ENCODE assay signal across 16 cellular contexts in the genomic region with DNA sequence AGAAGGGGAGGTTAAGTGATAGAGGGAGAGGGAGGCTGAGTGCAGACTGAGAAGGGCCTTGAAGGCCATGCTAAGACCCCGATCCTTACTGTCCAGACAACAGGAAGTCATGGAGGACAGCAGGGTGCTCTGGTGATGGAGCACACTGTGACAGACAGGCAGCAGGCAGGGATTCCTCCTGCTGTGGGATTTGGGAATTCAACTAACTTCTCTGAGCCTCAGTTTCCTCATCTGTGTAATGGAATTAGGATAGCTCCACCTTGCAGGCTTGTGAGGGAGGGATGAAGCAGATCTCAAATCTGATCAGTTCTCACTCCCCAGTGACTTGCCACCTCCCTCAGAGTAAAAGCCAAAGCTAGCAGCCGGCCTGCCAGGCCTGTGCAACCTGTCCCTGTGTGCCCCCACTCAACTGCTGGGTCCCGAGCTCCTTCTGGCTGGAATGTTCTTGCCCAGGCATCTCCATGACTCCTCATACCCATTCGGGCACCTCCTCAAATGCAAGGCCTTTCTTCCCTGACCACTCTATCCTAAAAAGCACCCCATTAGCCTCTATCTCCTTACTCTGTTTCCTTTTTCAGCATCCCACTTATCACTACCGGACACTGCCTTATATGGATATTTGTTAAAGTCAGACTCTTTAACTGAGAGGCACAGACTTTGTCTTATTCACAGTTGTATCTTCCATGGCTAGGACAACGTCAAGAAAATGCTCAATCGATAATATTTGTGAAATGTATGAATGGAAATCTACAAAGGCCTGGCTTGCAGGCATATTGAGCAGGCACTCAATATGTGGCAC. TPM values are rescaled to one million over a fixed set of nuclear protein-coding genes. Genes with fewer than 3 reads are reported as not detected.
DNase-seq lines count a peak whose midpoint lies in the region; ATAC-seq and TF ChIP-seq lines count a peak whose summit lies in the region.
"Had no signal": no experiment of that assay in that cellular context is flagged by ENCODE, and none has a peak within 500 bp of the region (broad histone marks: within the 10 kb centered on the region; RNA-seq: fewer than 3 reads in every experiment).

No MANE protein-coding gene starts in this region.

- H3K36me3 Mint-ChIP-seq in activated CD4-positive, alpha-beta T cell treated with anti-CD3 and anti-CD28 coated beads for 36 hours (ENCODE audit: low read depth), result no peaks in the 10 kb centered on the region
- H3K36me3 Mint-ChIP-seq in endodermal cell (ENCODE audit: low read depth), result peaks cover 3% of the 10 kb centered on the region

- H3K9me3 Mint-ChIP-seq in activated CD4-positive, alpha-beta T cell treated with anti-CD3 and anti-CD28 coated beads for 36 hours (ENCODE audit: low read depth), result no peaks in the 10 kb centered on the region
- H3K9me3 Mint-ChIP-seq in endodermal cell, result no peaks in the 10 kb centered on the region

- ATAC-seq in activated CD4-positive, alpha-beta T cell treated with anti-CD3 and anti-CD28 coated beads for 36 hours, result no peak
- no peak for ATAC-seq in GM18873 (IDR thresholded peaks at IDR 0.05; ENCODE audit: low FRiP score, unreplicated experiment)

- no peak for TF ChIP-seq EP300 in sigmoid colon (IDR thresholded peaks at IDR 0.05)

- no peak for TF ChIP-seq CTCF in RWPE1 (conservative IDR thresholded peaks at IDR 0.05; ENCODE audit: low read depth)
- no peak for TF ChIP-seq CTCF in endodermal cell (conservative IDR thresholded peaks at IDR 0.05)
- TF ChIP-seq CTCF in sigmoid colon (IDR thresholded peaks at IDR 0.05), result no peak

- WGBS in endodermal cell (ENCODE audit: insufficient coverage in 1 of 2, insufficient read length in 1 of 2), 2 experiments, result 90 to 91% methylated on average over 4 to 7 of the region's 7 CpGs
- WGBS in sigmoid colon, 2 donors, result 90% methylated on average over 7 of the region's 7 CpGs

- H3K4me3 ChIP-seq in endodermal cell (ENCODE audit: low read length) (no peak overlapping the region), sigmoid colon (no peak overlapping the region)
- H3K4me3 ChIP-seq: thoracic aorta had no signal

- TF ChIP-seq POLR2A in sigmoid colon (IDR thresholded peaks at IDR 0.05), result no peak

- intact Hi-C loops in activated CD4-positive, alpha-beta T cell treated with anti-CD3 and anti-CD28 coated beads for 36 hours (cut with DNase I, micrococcal nuclease), result no loop called here
- intact Hi-C loops in sigmoid colon (cut with DNase I), result no loop called here

- peaks cover 11% of the 10 kb centered on the region for H3K4me1 ChIP-seq in endodermal cell (ENCODE audit: control insufficient read depth, insufficient read depth, low read length)
- H3K4me1 ChIP-seq in sigmoid colon, result peaks cover 0 to 38% (median 35%) of the 10 kb centered on the region in 4 donors

- H3K4me1 Mint-ChIP-seq in activated CD4-positive, alpha-beta T cell treated with anti-CD3 and anti-CD28 coated beads for 36 hours, result peaks cover 57% of the 10 kb centered on the region
- H3K4me1 Mint-ChIP-seq in endodermal cell, result peaks cover 48% of the 10 kb centered on the region

- H3K27me3 Mint-ChIP-seq in activated CD4-positive, alpha-beta T cell treated with anti-CD3 and anti-CD28 coated beads for 36 hours, result no peaks in the 10 kb centered on the region
- H3K27me3 Mint-ChIP-seq in endodermal cell (ENCODE audit: insufficient read depth), result no peaks in the 10 kb centered on the region

- H3K4me3 Mint-ChIP-seq in activated CD4-positive, alpha-beta T cell treated with anti-CD3 and anti-CD28 coated beads for 36 hours, result no peak overlapping the region
- H3K4me3 Mint-ChIP-seq in endodermal cell, result no peak overlapping the region

- no peaks in the 10 kb centered on the region for H3K9me3 ChIP-seq in endodermal cell (ENCODE audit: control insufficient read depth, low read length)
- no peaks in the 10 kb centered on the region for H3K9me3 ChIP-seq in sigmoid colon
- H3K9me3 ChIP-seq: thoracic aorta had no signal

- H3K27ac ChIP-seq in RWPE1 (peak overlapping the region; percentile 67), endodermal cell (ENCODE audit: low read depth, low read length) (no peak overlapping the region), sigmoid colon (peak overlapping the region in 3 of 4 donors; percentile 14 to 42 (median 20))

- no peaks in the 10 kb centered on the region for H3K27me3 ChIP-seq in endodermal cell (ENCODE audit: control insufficient read depth, insufficient read depth, low read length, poor library complexity, severe bottlenecking)
- no peaks in the 10 kb centered on the region for H3K27me3 ChIP-seq in sigmoid colon

- H3K9ac ChIP-seq in endodermal cell (ENCODE audit: extremely low read depth, low read length, poor library complexity, severe bottlenecking), result no peak overlapping the region

- peak overlapping the region; percentile 16 for H3K27ac Mint-ChIP-seq in activated CD4-positive, alpha-beta T cell treated with anti-CD3 and anti-CD28 coated beads for 36 hours
- H3K27ac Mint-ChIP-seq in endodermal cell, result peak overlapping the region; percentile 96

- H3K36me3 ChIP-seq in endodermal cell (ENCODE audit: control insufficient read depth, insufficient read depth, low read length) (peaks cover 6% of the 10 kb centered on the region), sigmoid colon (no peaks in the 10 kb centered on the region)
- H3K36me3 ChIP-seq: thoracic aorta had no signal

- CTCF ChIA-PET in activated CD4-positive, alpha-beta T cell treated with anti-CD3 and anti-CD28 coated beads for 36 hours (lab: Charles Lee), result no interaction called here
- CTCF ChIA-PET in RWPE1 (lab: Yijun Ruan, JAX), result interaction anchor here (0.9 kb wide), 1 partner anchor 17 kb away, joined by 3 read pairs; no protein-coding TSS in a partner anchor

- no peak for DNase-seq in activated CD4-positive, alpha-beta T cell treated with anti-CD3 and anti-CD28 coated beads for 36 hours
- no peak for DNase-seq in activated CD4-positive, alpha-beta T cell treated with anti-CD3 and anti-CD28 coated beads for 48 hours
- DNase-seq in RWPE1 (ENCODE audit: low spot score) (no peak), endodermal cell (no peak), sigmoid colon (no peak), KBM-7 (no peak)
- DNase-seq in activated CD4-positive, CD25-positive, alpha-beta regulatory T cell treated with anti-CD3 and anti-CD28 coated beads, Interleukin-2, amount 50 U/mL, for 72 hours, result no peak
- DNase-seq: 8988T, activated gamma-delta T cell treated with Interleukin-2 at 50 U/mL for 16 hours, cortex of kidney, DMS53, HCEC 1CT, NCI-H1417 treated with DMSO at 0.1 percent for 48 hours, NCI-H524 had no signal

- POLR2A ChIA-PET in activated CD4-positive, alpha-beta T cell treated with anti-CD3 and anti-CD28 coated beads for 36 hours (lab: Charles Lee), result no interaction called here
- POLR2A ChIA-PET in RWPE1 (lab: Yijun Ruan, JAX; ENCODE audit: low non-redundant PET), result no interaction called here

- in situ Hi-C loops in KBM-7 (cut with MboI; ENCODE audit: low pct_unique_long_range_greater_than_20kb, low sequenced_read_pairs), result no loop called here

RNA-seq across cellular contexts. Expression of gene ARAP1, which starts 9.5 kb away (rescaled TPM):
- 10 to 100 TPM; 69.9 to 76.6 TPM for total RNA-seq in activated CD4-positive, alpha-beta T cell treated with anti-CD3 and anti-CD28 coated beads for 36 hours
- total RNA-seq in endodermal cell, result 10 to 100 TPM; 74.4 to 88.3 TPM
- 33.5 TPM for polyA plus RNA-seq in endodermal cell (2013, experiment 1 of 2)
- 27.9 TPM for polyA plus RNA-seq in endodermal cell (2013, experiment 2 of 2)
- total RNA-seq in sigmoid colon, result 100 to 1,000 TPM in 1 of 4 donors, 10 to 100 TPM in 3; 56.5 to 135 (median 70.0) TPM
- polyA plus RNA-seq in sigmoid colon, result 10 to 100 TPM; 31.9 to 81.7 (median 34.2) TPM

RNA-seq across cellular contexts. Expression of gene STARD10, which starts 51.1 kb away (rescaled TPM):
- total RNA-seq in activated CD4-positive, alpha-beta T cell treated with anti-CD3 and anti-CD28 coated beads for 36 hours, result 10 to 100 TPM in 1 of 2 experiments, 1 to 10 TPM in 1; 8.3 to 12.9 TPM
- total RNA-seq in endodermal cell (10 to 100 TPM; 32.2 to 33.3 TPM), sigmoid colon (10 to 100 TPM; 29.9 to 60.1 (median 43.9) TPM)
- polyA plus RNA-seq in endodermal cell (2013, experiment 1 of 2), result 23.2 TPM
- polyA plus RNA-seq in endodermal cell (2013, experiment 2 of 2), result 21.0 TPM
- polyA plus RNA-seq in sigmoid colon, result 100 to 1,000 TPM; 286 to 900 (median 781) TPM
